17 cellular contexts compared by ENCODE assay signal in genomic region chr1:157144509-157144908, GRCh38. TPM values are rescaled to one million over a fixed set of nuclear protein-coding genes. Genes with fewer than 3 reads are reported as not detected.
DNase-seq lines count a peak whose midpoint lies in the region; ATAC-seq, FAIRE-seq and TF ChIP-seq lines count a peak whose summit lies in the region.
"Had no signal": no experiment of that assay in that cellular context is flagged by ENCODE, and none has a peak within 500 bp of the region (broad histone marks: within the 10 kb centered on the region; RNA-seq: fewer than 3 reads in every experiment).

No MANE protein-coding gene starts in this region.

- no peaks in the 10 kb centered on the region for H3K9me1 ChIP-seq in K562 (ENCODE audit: control insufficient read depth, insufficient read depth, low read length)

- TF ChIP-seq CTCF in K562 (IDR thresholded peaks at IDR 0.05 in 2 of 3, conservative IDR thresholded peaks at IDR 0.05 in 1 of 3; ENCODE audit: insufficient read depth in 2 of 3, low read depth in 1 of 3, low read length in 3 of 3) (no peak), epithelial cell of esophagus (IDR thresholded peaks at IDR 0.05; ENCODE audit: insufficient read depth, low read depth, low read length, missing control alignments) (no peak), foreskin keratinocyte (conservative IDR thresholded peaks at IDR 0.05) (no peak), prostate gland (IDR thresholded peaks at IDR 0.05) (no peak)

- H3K27me3 ChIP-seq in K562 (ENCODE audit: control insufficient read depth in 2 of 2, insufficient read depth in 2 of 2, low read length in 2 of 2) (no peaks in the 10 kb centered on the region), foreskin keratinocyte (no peaks in the 10 kb centered on the region), prostate gland (replicated peaks; ENCODE audit: insufficient read depth) (no peaks in the 10 kb centered on the region)
- H3K27me3 ChIP-seq: BLaER1 treated with 17β-estradiol and CSF1 and Interleukin-3, amounts not matched to agents 10 nM and 100 nM had no signal

- TF ChIP-seq EP300 in K562 (IDR thresholded peaks at IDR 0.05; ENCODE audit: low read length): no peak

- POLR2A ChIA-PET in K562 (lab: Yijun Ruan, JAX): no interaction called here

- CTCF ChIA-PET in K562 (lab: Yijun Ruan, JAX; ENCODE audit: low intra/inter-chr PET ratio): no interaction called here

- no peak overlapping the region for H3K4me2 ChIP-seq in K562 (ENCODE audit: insufficient read depth, low read length)
- H3K4me2 ChIP-seq: BLaER1 treated with 17β-estradiol and CSF1 and Interleukin-3, amounts not matched to agents 10 nM and 100 nM had no signal

- no peak for FAIRE-seq in K562 (lab: Jason Lieb, UNC)
- FAIRE-seq: HepG2, HTR-8/SVneo had no signal

- in situ Hi-C loops in K562 (cut with MboI) (no loop called here), KBM-7 (cut with MboI; ENCODE audit: low pct_unique_long_range_greater_than_20kb, low sequenced_read_pairs) (no loop called here)

- TF ChIP-seq RAD21 in K562 (CRISPR knock-in tag; conservative IDR thresholded peaks at IDR 0.05 in 1 of 2, IDR thresholded peaks at IDR 0.05 in 1 of 2): no peak

- no peak for ATAC-seq in K562
- ATAC-seq in foreskin keratinocyte: peak; percentile 60
- no peak for ATAC-seq in HG03159 (IDR thresholded peaks at IDR 0.05; ENCODE audit: unreplicated experiment)
- ATAC-seq in GM18873 (IDR thresholded peaks at IDR 0.05; ENCODE audit: low FRiP score, unreplicated experiment): no peak
- ATAC-seq: HCT116, HepG2 had no signal

- no peak for TF ChIP-seq POLR2A in K562 (conservative IDR thresholded peaks at IDR 0.05)
- no peak for TF ChIP-seq POLR2A in prostate gland (IDR thresholded peaks at IDR 0.05)

- intact Hi-C loops in K562 (cut with micrococcal nuclease): no loop called here
- intact Hi-C loops in prostate gland (cut with DNase I): no loop called here

- no peak overlapping the region for H3K4me3 ChIP-seq in K562
- no peak overlapping the region for H3K4me3 ChIP-seq in epithelial cell of esophagus (ENCODE audit: low read length)
- H3K4me3 ChIP-seq in prostate gland: no peak overlapping the region
- H3K4me3 ChIP-seq: BLaER1 treated with 17β-estradiol and CSF1 and Interleukin-3, amounts not matched to agents 10 nM and 100 nM had no signal

- H2AFZ ChIP-seq in K562 (ENCODE audit: low read depth, low read length): peak overlapping the region; percentile 5; the same call in 1 of the 2 replicates

- BruUV-seq in K562 (replicated peaks; lab: Mats Ljungman, UMichigan): no TSS peak

- H3K9me3 ChIP-seq in K562 (replicated peaks; ENCODE audit: control insufficient read depth, insufficient read depth, low read depth, low read length): no peaks in the 10 kb centered on the region
- no peaks in the 10 kb centered on the region for H3K9me3 ChIP-seq in prostate gland
- H3K9me3 ChIP-seq: BLaER1 treated with 17β-estradiol and CSF1 and Interleukin-3, amounts not matched to agents 10 nM and 100 nM had no signal

- H4K20me1 ChIP-seq in K562 (replicated peaks; ENCODE audit: control insufficient read depth, insufficient read depth, low read length): no peaks in the 10 kb centered on the region
- H4K20me1 ChIP-seq: BLaER1 treated with 17β-estradiol and CSF1 and Interleukin-3, amounts not matched to agents 10 nM and 100 nM had no signal

- no peaks in the 10 kb centered on the region; the same call in 2 of the 3 replicates for H3K36me3 ChIP-seq in K562 (ENCODE audit: control insufficient read depth, insufficient read depth, low read length)
- H3K36me3 ChIP-seq in prostate gland: no peaks in the 10 kb centered on the region
- H3K36me3 ChIP-seq: BLaER1 treated with 17β-estradiol and CSF1 and Interleukin-3, amounts not matched to agents 10 nM and 100 nM had no signal

- H3K27ac ChIP-seq in K562 (ENCODE audit: extremely low read depth, low read depth, low read length) (no peak overlapping the region), foreskin keratinocyte (peak overlapping the region; percentile 69), prostate gland (peak overlapping the region in 1 of 2 donors; percentile 40)
- H3K27ac ChIP-seq: BLaER1 treated with 17β-estradiol and CSF1 and Interleukin-3, amounts not matched to agents 10 nM and 100 nM had no signal

- no peak for DNase-seq in K562 (ENCODE audit: extremely low read depth in 1 of 4, low spot score in 3 of 4)
- DNase-seq in epithelial cell of esophagus (ENCODE audit: low read depth): peak; percentile 90
- peak; percentile 71 to 86 for DNase-seq in foreskin keratinocyte
- peak; percentile 60 for DNase-seq in prostate gland (ENCODE audit: low spot score)
- DNase-seq in KBM-7: no peak
- DNase-seq in amniotic stem cell (lab: John Stamatoyannopoulos, UW): no peak
- DNase-seq: ACHN; CD4-positive, CD25-positive, alpha-beta regulatory T cell; GF-D8 had no signal

- peaks cover 3 to 34% of the 10 kb centered on the region in 2 experiments; a peak in 3 of 5 replicates for H3K4me1 ChIP-seq in K562 (replicated peaks in 1 of 2; ENCODE audit: control insufficient read depth in 2 of 2, insufficient read depth in 2 of 2, low read length in 2 of 2)
- peaks cover 30% of the 10 kb centered on the region for H3K4me1 ChIP-seq in foreskin keratinocyte
- H3K4me1 ChIP-seq in prostate gland (replicated peaks): no peaks in the 10 kb centered on the region

- no peak overlapping the region for H3K9ac ChIP-seq in K562 (ENCODE audit: insufficient read depth in 1 of 2, low read depth in 2 of 2, low read length in 2 of 2)
- H3K9ac ChIP-seq: BLaER1 treated with 17β-estradiol and CSF1 and Interleukin-3, amounts not matched to agents 10 nM and 100 nM had no signal

- 50% methylated on average over 1 of the region's 1 CpG for WGBS in K562 (ENCODE audit: insufficient coverage, low coverage, missing lambda C conversion rate)
- WGBS in prostate gland: 36% methylated on average over 1 of the region's 1 CpG

- H3K79me2 ChIP-seq in K562 (ENCODE audit: control insufficient read depth, insufficient read depth, low read length): no peaks in the 10 kb centered on the region

TF ChIP-seq in K562, 482 proteins besides CTCF, POLR2A, EP300 and RAD21 (continues in another document):
- TF ChIP-seq BRF2 (IDR thresholded peaks at IDR 0.05; ENCODE audit: borderline replicate concordance, insufficient read depth, insufficient read length): no peak
- TF ChIP-seq ZNF134 (CRISPR knock-in tag; conservative IDR thresholded peaks at IDR 0.05): no peak

RNA-seq across cellular contexts. Expression of gene ETV3, which starts 6.3 kb away (rescaled TPM):
- 21.7 and 44.9 TPM in 2 replicates for total RNA-seq in K562 (2011; cell fraction: chromatin; rRNA removed; ENCODE audit: low replicate concordance)
- 14.7 and 15.8 TPM in 2 replicates for total RNA-seq in K562 (2011; cell fraction: nucleolus; rRNA removed)
- 33.9 and 53.1 TPM in 2 replicates for total RNA-seq in K562 (2011; cell fraction: nucleoplasm; rRNA removed)
- 6.4 and 8.4 TPM in 2 replicates for total RNA-seq in K562 (2014; rRNA removed)
- total RNA-seq in K562 (2014; rRNA removed; fragmentation: Illumina TruSeq; extraction: Trizol): 10.7 and 11.4 TPM in 2 replicates
- 10.4 and 11.2 TPM in 2 replicates for total RNA-seq in K562 (2015; rRNA removed; fragmentation: Illumina TruSeq; extraction: Trizol)
- total RNA-seq in K562 (2021): 13.9 and 16.0 TPM in 2 replicates
- 7.7 and 9.0 TPM in 2 replicates for polyA plus RNA-seq in K562 (2011; rRNA removed)
- polyA plus RNA-seq in K562 (2011; cell fraction: cytosol; rRNA removed): 5.0 and 6.0 TPM in 2 replicates
- 8.2 and 8.4 TPM in 2 replicates for polyA plus RNA-seq in K562 (2011; cell fraction: nucleus; rRNA removed)
- polyA plus RNA-seq in K562 (2012): 6.9 and 8.4 TPM in 2 replicates
- 8.2 and 9.1 TPM in 2 replicates for polyA plus RNA-seq in K562 (2014; fragmentation: Illumina TruSeq; extraction: Trizol)
- 1 to 10 TPM; 3.1 to 5.4 TPM for polyA plus RNA-seq in K562 (2014; fragmentation: Nextera tagmentation; extraction: Ambion mirVana)
- polyA plus RNA-seq in K562 (2014; rRNA removed): 7.2 TPM in 2 replicates
- 25.5 and 30.0 TPM in 2 replicates for polyA minus RNA-seq in K562 (2011; rRNA and poly(A)+ RNA removed)
- polyA minus RNA-seq in K562 (2011; cell fraction: cytosol; rRNA and poly(A)+ RNA removed): 8.7 and 10.9 TPM in 2 replicates
- 13.2 and 23.4 TPM in 2 replicates for polyA minus RNA-seq in K562 (2011; cell fraction: nucleus; rRNA and poly(A)+ RNA removed)
- 26.2 and 27.0 TPM in 2 replicates for total RNA-seq in foreskin keratinocyte
- polyA plus RNA-seq in foreskin keratinocyte: 5.9 and 7.3 TPM in 2 replicates
- 10 to 100 TPM; 23.4 to 33.3 TPM for total RNA-seq in prostate gland

RNA-seq across cellular contexts. Expression of gene ETV3L, which starts 44.9 kb away (rescaled TPM):
- not detected in 2 replicates for total RNA-seq in K562 (2011; cell fraction: chromatin; rRNA removed; ENCODE audit: low replicate concordance)
- total RNA-seq in K562 (2011; cell fraction: nucleolus; rRNA removed): not detected in 2 replicates
- total RNA-seq in K562 (2011; cell fraction: nucleoplasm; rRNA removed): not detected in 2 replicates
- total RNA-seq in K562 (2014; rRNA removed) (not detected in 2 replicates), K562 (2014; rRNA removed; fragmentation: Illumina TruSeq; extraction: Trizol) (not detected in 2 replicates), K562 (2015; rRNA removed; fragmentation: Illumina TruSeq; extraction: Trizol) (not detected in 2 replicates), K562 (2021) (not detected in 2 replicates), foreskin keratinocyte (not detected in 2 replicates), prostate gland (not detected)
- polyA plus RNA-seq in K562 (2011; rRNA removed) (not detected in 2 replicates), K562 (2014; fragmentation: Illumina TruSeq; extraction: Trizol) (not detected in 2 replicates), K562 (2014; fragmentation: Nextera tagmentation; extraction: Ambion mirVana) (not detected), K562 (2014; rRNA removed) (not detected in 2 replicates), foreskin keratinocyte (not detected in 2 replicates)
- polyA plus RNA-seq in K562 (2011; cell fraction: cytosol; rRNA removed): not detected in 2 replicates
- polyA plus RNA-seq in K562 (2011; cell fraction: nucleus; rRNA removed): 0.09 TPM in 1 of 2 replicates, not detected in the other
- not detected in 2 replicates for polyA plus RNA-seq in K562 (2012)
- polyA minus RNA-seq in K562 (2011; rRNA and poly(A)+ RNA removed): not detected in 2 replicates
- not detected in 2 replicates for polyA minus RNA-seq in K562 (2011; cell fraction: cytosol; rRNA and poly(A)+ RNA removed)
- not detected in 2 replicates for polyA minus RNA-seq in K562 (2011; cell fraction: nucleus; rRNA and poly(A)+ RNA removed)
- total RNA-seq: A172; CD4-positive, CD25-positive, alpha-beta regulatory T cell; H4; HepG2 had no signal
- polyA plus RNA-seq: CD4-positive, CD25-positive, alpha-beta regulatory T cell; HepG2 had no signal

Comparison
In these comparisons a context has a peak if more than half of its experiments do, and no peak if none do; other contexts are left out.
1. DNase-seq: peak in epithelial cell of esophagus (single experiment), foreskin keratinocyte (2 of 2) and prostate gland (single experiment); none in K562 (0 of 4), KBM-7 (single experiment) and amniotic stem cell (single experiment).